Comparison of ENCODE assay signal across 18 cellular contexts in the genomic region with DNA sequence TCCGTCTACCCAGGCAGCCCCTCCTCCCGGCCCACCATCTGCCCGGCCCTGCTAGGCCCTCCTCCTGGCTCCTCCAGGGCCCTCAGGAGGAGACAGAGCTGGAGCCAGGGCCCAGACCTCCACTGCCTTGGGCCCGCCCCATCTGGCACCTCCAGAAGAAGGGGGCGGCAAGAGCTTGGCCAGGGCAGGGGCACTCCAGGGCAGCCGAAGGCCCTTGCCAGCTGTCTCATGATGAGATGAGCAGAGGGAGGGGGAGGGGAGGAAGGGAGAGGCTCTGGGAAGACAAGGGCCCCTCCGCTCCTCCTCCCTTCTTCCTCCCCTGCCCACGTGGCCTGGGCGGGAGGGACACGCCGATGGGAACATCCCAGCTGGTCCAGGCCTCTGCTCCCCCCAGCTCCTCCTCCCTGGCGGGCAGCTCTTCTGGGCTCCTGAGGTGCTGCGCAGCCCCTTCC. TPM values are rescaled to one million over a fixed set of nuclear protein-coding genes. Genes with fewer than 3 reads are reported as not detected.
DNase-seq lines count a peak whose midpoint lies in the region; ATAC-seq, FAIRE-seq and TF ChIP-seq lines count a peak whose summit lies in the region.
"Had no signal": no experiment of that assay in that cellular context is flagged by ENCODE, and none has a peak within 500 bp of the region (broad histone marks: within the 10 kb centered on the region; RNA-seq: fewer than 3 reads in every experiment).

No MANE protein-coding gene starts in this region.

- intact Hi-C loops in left cardiac atrium (cut with DNase I): loop anchor here (5.0 to 10.0 kb wide), 2 partner anchors 302 to 620 kb away; no protein-coding TSS in a partner anchor
- intact Hi-C loops in cardiac septum (cut with DNase I): loop anchor here (10.0 kb wide), 1 partner anchor 312 kb away; no protein-coding TSS in a partner anchor
- intact Hi-C loops in HepG2 (cut with micrococcal nuclease; ENCODE audit: unreplicated experiment): no loop called here
- intact Hi-C loops in uterus (cut with DNase I; ENCODE audit: low total_unique reads): loop anchor here (5.0 kb wide), 1 partner anchor 620 kb away; no protein-coding TSS in a partner anchor

- no peaks in the 10 kb centered on the region for H3K79me2 ChIP-seq in HepG2 (ENCODE audit: insufficient read depth, low read length)

- TF ChIP-seq EP300 in HepG2 (IDR thresholded peaks at IDR 0.05; ENCODE audit: low read depth in 2 of 2, low read length in 2 of 2) (no peak), HepG2 (CRISPR knock-in tag; IDR thresholded peaks at IDR 0.05; ENCODE audit: borderline replicate concordance) (no peak)

- no peak overlapping the region for H3K9ac ChIP-seq in HepG2 (ENCODE audit: insufficient read depth, low read depth, low read length)

- no peak for TF ChIP-seq POLR2A in HepG2 (IDR thresholded peaks at IDR 0.05; ENCODE audit: insufficient read depth in 1 of 2, low read depth in 2 of 2, low read length in 2 of 2)
- no peak for TF ChIP-seq POLR2A in uterus (IDR thresholded peaks at IDR 0.05)

- TF ChIP-seq RAD21 in HepG2 (CRISPR knock-in tag; IDR thresholded peaks at IDR 0.05): no peak

- H3K27ac ChIP-seq in HepG2 (ENCODE audit: extremely low read length, insufficient read depth, low read length) (no peak overlapping the region), uterus (peak overlapping the region; percentile 62 to 72)

- H4K20me1 ChIP-seq in HepG2 (ENCODE audit: insufficient read depth, low read length): no peaks in the 10 kb centered on the region

- H3K4me3 ChIP-seq in HepG2 (replicated peaks in 1 of 3; ENCODE audit: insufficient read depth in 1 of 3, low read depth in 2 of 3, low read length in 3 of 3) (no peak overlapping the region), uterus (no peak overlapping the region)
- H3K4me3 ChIP-seq: lung, smooth muscle cell had no signal

- no peak overlapping the region for H3K4me2 ChIP-seq in HepG2 (ENCODE audit: low read depth, low read length)
- H3K4me2 ChIP-seq: smooth muscle cell had no signal

- CTCF ChIA-PET in HepG2 (lab: Yijun Ruan, JAX; ENCODE audit: low intra/inter-chr PET ratio, low total read pairs): no interaction called here

- H3K4me1 ChIP-seq in HepG2 (ENCODE audit: insufficient read depth, low read length): peaks cover 6% of the 10 kb centered on the region
- H3K4me1 ChIP-seq in uterus: no peaks in the 10 kb centered on the region

- BruUV-seq in HepG2 (replicated peaks; lab: Mats Ljungman, UMichigan): no TSS peak

- WGBS in HepG2 (ENCODE audit: low lambda C conversion rate): 24% methylated on average over 6 of the region's 13 CpGs

- in situ Hi-C loops in HepG2 (cut with HindIII; ENCODE audit: extremely low pct_ligation_motif_present, low pct_unique_long_range_greater_than_20kb): loop anchor here (10.0 kb wide), 1 partner anchor 302 kb away; no protein-coding TSS in a partner anchor

- POLR2A ChIA-PET in HepG2 (lab: Yijun Ruan, JAX): no interaction called here

- peak; percentile 43 to 71 for ATAC-seq in left cardiac atrium
- peak; percentile 5; the same call in 1 of the 3 replicates for ATAC-seq in HepG2
- no peak for ATAC-seq in GM19324 (IDR thresholded peaks at IDR 0.05; ENCODE audit: low FRiP score, unreplicated experiment)
- ATAC-seq in GM18868 (IDR thresholded peaks at IDR 0.05; ENCODE audit: unreplicated experiment): no peak
- ATAC-seq in HG02610 (IDR thresholded peaks at IDR 0.05; ENCODE audit: unreplicated experiment): no peak

- H2AFZ ChIP-seq in HepG2 (ENCODE audit: low read length): no peak overlapping the region

- no peak for DNase-seq in left cardiac atrium
- no peak for DNase-seq in cardiac septum (ENCODE audit: low spot score)
- DNase-seq in amniotic epithelial cell (ENCODE audit: low read depth): peak; percentile 10
- DNase-seq in HepG2 (ENCODE audit: low spot score): no peak
- peak; percentile 73 to 83 for DNase-seq in uterus
- DNase-seq: activated B cell treated with CpG ODN at 0.5 μM for 24 hours; activated naive CD8-positive, alpha-beta T cell treated with anti-CD3 and anti-CD28 coated beads, Interleukin-2, amount 10 ng/mL, durations not matched to agents 7 days and 5 days; NCI-H2081 had no signal

- no peak for FAIRE-seq in HepG2 (lab: Jason Lieb, UNC)
- FAIRE-seq: D721Med, endothelial cell of umbilical vein had no signal

- H3K9me3 ChIP-seq in HepG2 (ENCODE audit: low read length) (no peaks in the 10 kb centered on the region), uterus (no peaks in the 10 kb centered on the region)

- no peaks in the 10 kb centered on the region for H3K36me3 ChIP-seq in HepG2 (replicated peaks in 1 of 2; ENCODE audit: control insufficient read depth in 1 of 2, insufficient read depth in 2 of 2, low read length in 2 of 2)
- H3K36me3 ChIP-seq in uterus: no peaks in the 10 kb centered on the region

- TF ChIP-seq CTCF in HepG2 (CRISPR knock-in tag; IDR thresholded peaks at IDR 0.05): no peak
- no peak for TF ChIP-seq CTCF in uterus (IDR thresholded peaks at IDR 0.05)

- H3K27me3 ChIP-seq in HepG2 (ENCODE audit: control insufficient read depth in 1 of 2, insufficient read depth in 2 of 2, low read length in 2 of 2) (peaks cover 13 to 52% of the 10 kb centered on the region in 2 experiments; a peak in 3 of 5 replicates), uterus (no peaks in the 10 kb centered on the region)

TF ChIP-seq in HepG2, 621 proteins besides CTCF, POLR2A, EP300 and RAD21:
- TF ChIP-seq ZNF414 (CRISPR knock-in tag; IDR thresholded peaks at IDR 0.05) (no peak), ZSCAN5A (CRISPR knock-in tag; IDR thresholded peaks at IDR 0.05; ENCODE audit: borderline replicate concordance) (no peak), CENPX (CRISPR knock-in tag; IDR thresholded peaks at IDR 0.05) (no peak), RXRA (CRISPR knock-in tag; IDR thresholded peaks at IDR 0.05) (no peak), ZNF878 (CRISPR knock-in tag; IDR thresholded peaks at IDR 0.05) (no peak), HNRNPLL (IDR thresholded peaks at IDR 0.05; ENCODE audit: low read depth, low read length, poor library complexity, severe bottlenecking) (peak; percentile 1), FOXC1 (CRISPR knock-in tag; IDR thresholded peaks at IDR 0.05; ENCODE audit: borderline replicate concordance) (no peak)

RNA-seq across cellular contexts. Expression of gene ENPP7, which starts 23.8 kb away (rescaled TPM):
- not detected for total RNA-seq in left cardiac atrium
- not detected for total RNA-seq in cardiac septum
- 0.76 and 2.2 TPM in 2 replicates for total RNA-seq in HepG2 (2016; rRNA removed; fragmentation: Illumina TruSeq; extraction: Trizol)
- total RNA-seq in HepG2 (2016; cell fraction: cytosol; rRNA removed; fragmentation: Illumina TruSeq; extraction: Trizol; ENCODE audit: low read depth): 0.30 TPM in 1 of 2 replicates, not detected in the other
- total RNA-seq in HepG2 (2016; cell fraction: insoluble cytoplasmic fraction; rRNA removed; fragmentation: Illumina TruSeq; extraction: Trizol): 0.54 and 2.3 TPM in 2 replicates
- total RNA-seq in HepG2 (2016; cell fraction: membrane; rRNA removed; fragmentation: Illumina TruSeq; extraction: Trizol): 0.28 and 0.41 TPM in 2 replicates
- total RNA-seq in HepG2 (2016; cell fraction: nucleus; rRNA removed; fragmentation: Illumina TruSeq; extraction: Trizol): 3.2 and 3.4 TPM in 2 replicates
- polyA plus RNA-seq in HepG2 (2011; rRNA removed): 1.1 and 2.2 TPM in 2 replicates
- polyA plus RNA-seq in HepG2 (2011; cell fraction: cytosol; rRNA removed): 1.2 and 1.3 TPM in 2 replicates
- polyA plus RNA-seq in HepG2 (2011; cell fraction: nucleus; rRNA removed): 5.5 and 5.6 TPM in 2 replicates
- polyA plus RNA-seq in HepG2 (2012): 1.7 and 2.5 TPM in 2 replicates
- polyA plus RNA-seq in HepG2 (2016; cell fraction: cytosol; fragmentation: Illumina TruSeq; extraction: Trizol; ENCODE audit: low read depth): 0.20 and 0.24 TPM in 2 replicates
- 0.19 and 0.36 TPM in 2 replicates for polyA plus RNA-seq in HepG2 (2016; cell fraction: insoluble cytoplasmic fraction; fragmentation: Illumina TruSeq; extraction: Trizol; ENCODE audit: low read depth)
- polyA plus RNA-seq in HepG2 (2016; cell fraction: membrane; fragmentation: Illumina TruSeq; extraction: Trizol; ENCODE audit: low read depth): 0.15 and 0.29 TPM in 2 replicates
- 1.4 and 2.3 TPM in 2 replicates for polyA plus RNA-seq in HepG2 (2016; cell fraction: nucleus; fragmentation: Illumina TruSeq; extraction: Trizol; ENCODE audit: insufficient read depth, low read depth)
- 6.6 TPM in 1 of 2 replicates, not detected in the other for polyA minus RNA-seq in HepG2 (2011; rRNA and poly(A)+ RNA removed; ENCODE audit: low replicate concordance)
- polyA minus RNA-seq in HepG2 (2011; cell fraction: cytosol; rRNA and poly(A)+ RNA removed): 0.79 and 1.1 TPM in 2 replicates
- 10.6 and 12.7 TPM in 2 replicates for polyA minus RNA-seq in HepG2 (2011; cell fraction: nucleus; rRNA and poly(A)+ RNA removed)
- not detected for total RNA-seq in uterus
- total RNA-seq: A673, endothelial cell of umbilical vein, smooth muscle cell, subcutaneous adipose tissue had no signal
- polyA plus RNA-seq: endothelial cell of umbilical vein, lung, neural cell, smooth muscle cell had no signal

Comparison
In these comparisons a context has a peak if more than half of its experiments do, and no peak if none do; other contexts are left out.
1. ATAC-seq: peak in left cardiac atrium (2 of 2) and HepG2 (single experiment); none in GM19324 (single experiment), GM18868 (single experiment) and HG02610 (single experiment).
2. DNase-seq: peak in amniotic epithelial cell (single experiment) and uterus (2 of 2); none in left cardiac atrium (single experiment), cardiac septum (single experiment) and HepG2 (single experiment).